ENCODE assay signal across 8 cellular contexts in genomic region chr16:28846080-28846932, GRCh38. TPM values are rescaled to one million over a fixed set of nuclear protein-coding genes. Genes with fewer than 3 reads are reported as not detected.
A peak's percentile ranks its signal among the peaks of the same experiment; 100 is the strongest.
DNase-seq lines count a peak whose midpoint lies in the region; ATAC-seq and TF ChIP-seq lines count a peak whose summit lies in the region.

TUFM (minus strand) TSS chr16:28846348; CDS start chr16:28846269, 79 bp downstream.

- peaks cover 56% of the 10 kb centered on the region for H3K36me3 Mint-ChIP-seq in dendritic cell treated with granulocyte-macrophage colony-stimulating factor and Interleukin-4, amounts not matched to agents 40 ng/mL and 50 ng/mL, for 4 days (ENCODE audit: low read depth)

- peak within 1 kb of the TSS; percentile 96 for H3K4me3 Mint-ChIP-seq in dendritic cell treated with granulocyte-macrophage colony-stimulating factor and Interleukin-4, amounts not matched to agents 40 ng/mL and 50 ng/mL, for 4 days

- H3K4me1 ChIP-seq in left lung = peaks cover 7 to 23% of the 10 kb centered on the region in 2 donors

- peak within 1 kb of the TSS; percentile 92 to 98 for H3K4me3 ChIP-seq in left lung

- intact Hi-C loops in dendritic cell treated with granulocyte-macrophage colony-stimulating factor and Interleukin-4, amounts not matched to agents 40 ng/mL and 50 ng/mL, for 4 days (cut with micrococcal nuclease) = loop anchor here (1.0 kb wide), 3 partner anchors 17 to 104 kb away; partner anchors contain the start of genes NFATC2IP and SH2B1
- intact Hi-C loops in left lung (cut with DNase I) = no loop called here

- H3K4me1 Mint-ChIP-seq in dendritic cell treated with granulocyte-macrophage colony-stimulating factor and Interleukin-4, amounts not matched to agents 40 ng/mL and 50 ng/mL, for 4 days (ENCODE audit: low read depth) = peaks cover 30% of the 10 kb centered on the region

- TF ChIP-seq CTCF in left lung (IDR thresholded peaks at IDR 0.05) = peak; percentile 63 to 73

- H3K9me3 ChIP-seq in left lung = no peaks in the 10 kb centered on the region

- ATAC-seq in GM19328 (IDR thresholded peaks at IDR 0.05; ENCODE audit: unreplicated experiment) = peak; percentile 82
- peak; percentile 86 for ATAC-seq in HG03521 (IDR thresholded peaks at IDR 0.05; ENCODE audit: unreplicated experiment)
- peak; percentile 96 for ATAC-seq in left lung

- H3K9me3 Mint-ChIP-seq in dendritic cell treated with granulocyte-macrophage colony-stimulating factor and Interleukin-4, amounts not matched to agents 40 ng/mL and 50 ng/mL, for 4 days = no peaks in the 10 kb centered on the region

- no peaks in the 10 kb centered on the region for H3K27me3 Mint-ChIP-seq in dendritic cell treated with granulocyte-macrophage colony-stimulating factor and Interleukin-4, amounts not matched to agents 40 ng/mL and 50 ng/mL, for 4 days

- peak within 1 kb of the TSS; percentile 96 for H3K27ac Mint-ChIP-seq in dendritic cell treated with granulocyte-macrophage colony-stimulating factor and Interleukin-4, amounts not matched to agents 40 ng/mL and 50 ng/mL, for 4 days

- peaks cover 0 to 37% of the 10 kb centered on the region in 2 donors for H3K36me3 ChIP-seq in left lung

- H3K27ac ChIP-seq in left lung = peak within 1 kb of the TSS; percentile 86 to 90

- no peaks in the 10 kb centered on the region for H3K27me3 ChIP-seq in left lung

- peak; percentile 84 to 100 (median 97) for DNase-seq in C1 segment of cervical spinal cord (lab: John Stamatoyannopoulos, UW)
- DNase-seq in NCI-H748 (lab: John Stamatoyannopoulos, UW; ENCODE audit: unreplicated experiment) = peak; percentile 96
- DNase-seq in activated CD4-positive, alpha-beta T cell treated with anti-CD3 and anti-CD28 coated beads, Interleukin-2, amount 50 U/mL, for 24 hours (ENCODE audit: low read depth in 1 of 2, low spot score in 1 of 2) = peak; percentile 91 to 98
- DNase-seq in left lung = peak; percentile 98 to 99
- DNase-seq in stimulated activated CD4-positive, alpha-beta T cell treated with anti-CD3 and anti-CD28 coated beads, Interleukin-4, amount 100 ng/mL, for 1 hour = peak; percentile 98

RNA-seq across cellular contexts. Expression of gene TUFM, which starts in this region (rescaled TPM):
- total RNA-seq in left lung = 100 to 1,000 TPM; 146 to 176 TPM

Comparison
In these comparisons a context has a peak if more than half of its experiments do, and no peak if none do; other contexts are left out.
1. Peak in every context shown above with its lines: DNase-seq, ATAC-seq, H3K4me3 ChIP-seq and H3K27ac ChIP-seq.